ENCODE assay signal across 8 cellular contexts in the genomic region with DNA sequence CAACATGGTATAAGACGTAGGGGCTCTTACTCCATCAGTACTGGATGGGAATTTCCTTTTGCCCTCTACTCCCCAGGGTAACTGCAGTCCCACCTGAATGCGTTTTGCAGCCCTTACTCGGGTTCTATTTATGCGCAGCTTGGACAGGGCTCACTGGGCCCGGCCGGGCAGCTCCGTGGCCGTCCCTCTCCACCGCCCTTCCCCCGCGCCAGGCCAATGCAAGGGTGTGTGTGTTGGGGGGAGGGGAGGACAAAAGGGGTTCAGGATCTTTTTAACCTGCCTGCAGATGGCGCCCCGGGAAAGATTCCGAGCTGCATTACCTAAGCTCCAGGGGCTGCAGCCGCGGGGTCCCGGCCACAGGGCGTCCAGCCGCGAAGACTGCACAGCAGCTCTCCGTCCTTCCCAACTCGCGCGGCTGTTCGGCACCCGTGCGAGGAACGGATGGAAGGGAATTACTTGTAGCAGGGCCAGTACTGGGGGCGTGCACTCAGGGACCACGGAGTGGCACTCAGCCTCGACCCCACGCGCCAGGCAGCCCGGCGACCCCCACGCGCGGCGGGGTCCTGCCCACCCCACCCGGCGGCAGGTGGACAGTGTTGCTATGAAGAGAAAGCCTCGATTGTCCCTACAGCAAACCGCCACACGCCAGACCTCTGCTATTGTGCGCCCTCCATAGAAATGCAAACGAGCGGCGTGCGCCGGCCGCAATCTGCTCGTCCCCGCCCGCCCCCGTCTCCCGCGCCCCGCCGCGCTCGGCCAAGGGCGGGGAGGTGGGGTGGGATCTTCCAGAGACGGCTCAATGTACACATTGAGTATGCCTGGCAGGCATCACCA. TPM values are rescaled to one million over a fixed set of nuclear protein-coding genes. Genes with fewer than 3 reads are reported as not detected.
DNase-seq lines count a peak whose midpoint lies in the region; ATAC-seq and TF ChIP-seq lines count a peak whose summit lies in the region.

No MANE protein-coding gene starts in this region.

- peaks cover 6% of the 10 kb centered on the region for H3K27me3 Mint-ChIP-seq in activated B cell treated with CpG ODN at 0.5 μM for 24 hours

- H3K27me3 ChIP-seq in duodenal mucosa (ENCODE audit: control insufficient read depth in 1 of 2, insufficient read depth in 2 of 2, low read length in 2 of 2), result no peaks in the 10 kb centered on the region
- H3K27me3 ChIP-seq in lower lobe of right lung (ENCODE audit: low read depth), result no peaks in the 10 kb centered on the region

- H3K4me1 Mint-ChIP-seq in activated B cell treated with CpG ODN at 0.5 μM for 24 hours, result peaks cover 32% of the 10 kb centered on the region

- H3K36me3 ChIP-seq in duodenal mucosa (ENCODE audit: control insufficient read depth in 1 of 2, insufficient read depth in 2 of 2, low read length in 2 of 2) (no peaks in the 10 kb centered on the region), lower lobe of right lung (no peaks in the 10 kb centered on the region)

- peak overlapping the region; percentile 80 for H3K27ac Mint-ChIP-seq in activated B cell treated with CpG ODN at 0.5 μM for 24 hours

- H3K4me3 ChIP-seq in GM12865 (ENCODE audit: low read depth, low read length), result no peak overlapping the region
- peak overlapping the region; percentile 83 to 88 for H3K4me3 ChIP-seq in duodenal mucosa (ENCODE audit: low read depth in 1 of 2, low read length in 2 of 2)
- peak overlapping the region; percentile 80 for H3K4me3 ChIP-seq in lower lobe of right lung

- H3K9ac ChIP-seq in duodenal mucosa (ENCODE audit: low read depth in 1 of 2, low read length in 2 of 2), result peak overlapping the region; percentile 9 to 44

- DNase-seq in GM12865 (ENCODE audit: low read depth), result no peak
- DNase-seq in NCI-H2029 (lab: John Stamatoyannopoulos, UW), result peak; percentile 83
- peak; percentile 41 for DNase-seq in activated B cell treated with CpG ODN at 0.5 μM for 24 hours
- peak; percentile 84 for DNase-seq in lower lobe of right lung
- peak in 2 of 3 experiments; percentile 17 to 32 for DNase-seq in stimulated activated CD4-positive, alpha-beta T cell treated with anti-CD3 and anti-CD28 coated beads, TNF-alpha, amount 100 ng/mL, for 24 hours (ENCODE audit: low read depth in 3 of 3)
- DNase-seq in NOMO-1 (lab: John Stamatoyannopoulos, UW; ENCODE audit: unreplicated experiment in 2 of 2), result no peak

- H3K27ac ChIP-seq in duodenal mucosa (ENCODE audit: low read depth, low read length) (no peak overlapping the region), lower lobe of right lung (peak overlapping the region; percentile 69)

- peak overlapping the region; percentile 84 for H3K4me3 Mint-ChIP-seq in activated B cell treated with CpG ODN at 0.5 μM for 24 hours

- TF ChIP-seq CTCF in GM12865 (IDR thresholded peaks at IDR 0.05; ENCODE audit: insufficient read depth, low read depth, low read length, missing control alignments) (peak; percentile 18), activated B cell treated with CpG ODN at 0.5 μM for 24 hours (IDR thresholded peaks at IDR 0.05) (no peak), lower lobe of right lung (IDR thresholded peaks at IDR 0.05) (peak; percentile 37)

- H3K9me3 ChIP-seq in duodenal mucosa (ENCODE audit: control insufficient read depth in 1 of 2, low read length in 2 of 2) (no peaks in the 10 kb centered on the region), lower lobe of right lung (no peaks in the 10 kb centered on the region)

- intact Hi-C loops in activated B cell treated with CpG ODN at 0.5 μM for 24 hours (cut with micrococcal nuclease), result loop anchor here (1.0 to 10.0 kb wide), 11 partner anchors 28 to 1819 kb away; partner anchors contain the start of gene NFIL3
- intact Hi-C loops in lower lobe of right lung (cut with DNase I), result no loop called here

- H3K4me1 ChIP-seq in duodenal mucosa (ENCODE audit: control insufficient read depth in 1 of 2, insufficient read depth in 2 of 2, low read length in 2 of 2), result peaks cover 25 to 39% of the 10 kb centered on the region in 2 donors
- peaks cover 41% of the 10 kb centered on the region for H3K4me1 ChIP-seq in lower lobe of right lung

- no peaks in the 10 kb centered on the region for H3K9me3 Mint-ChIP-seq in activated B cell treated with CpG ODN at 0.5 μM for 24 hours

- CTCF ChIA-PET in activated B cell treated with CpG ODN at 0.5 μM for 24 hours (lab: Charles Lee), result interaction anchor here (1.0 to 9.7 kb wide), 16 partner anchors 7 to 538 kb away, joined by 3 to 166 read pairs (median 7); no protein-coding TSS in a partner anchor

- ATAC-seq in activated B cell treated with CpG ODN at 0.5 μM for 24 hours (ENCODE audit: low read depth), result peak; percentile 35
- peak; percentile 42 to 55 for ATAC-seq in lower lobe of right lung
- ATAC-seq in GM18909 (IDR thresholded peaks at IDR 0.05; ENCODE audit: poor library complexity, unreplicated experiment), result no peak

- POLR2A ChIA-PET in activated B cell treated with CpG ODN at 0.5 μM for 24 hours (lab: Charles Lee), result interaction anchor here (0.7 to 1.7 kb wide), 9 partner anchors 10 to 501 kb away, joined by 3 to 9 read pairs (median 3); no protein-coding TSS in a partner anchor

- no peaks in the 10 kb centered on the region for H3K36me3 Mint-ChIP-seq in activated B cell treated with CpG ODN at 0.5 μM for 24 hours (ENCODE audit: low read depth)

RNA-seq across cellular contexts. Expression of gene GADD45G, which starts 1.0 kb away (rescaled TPM):
- total RNA-seq in activated B cell treated with CpG ODN at 0.5 μM for 24 hours (7.5 and 7.6 TPM in 2 replicates), lower lobe of right lung (14.4 TPM)

Comparison
In these comparisons a context has a peak if more than half of its experiments do, and no peak if none do; other contexts are left out.
1. DNase-seq: peak in NCI-H2029 (single experiment), activated B cell treated with CpG ODN at 0.5 μM for 24 hours (single experiment), lower lobe of right lung (single experiment) and stimulated activated CD4-positive, alpha-beta T cell treated with anti-CD3 and anti-CD28 coated beads, TNF-alpha, amount 100 ng/mL, for 24 hours (2 of 3); none in GM12865 (single experiment) and NOMO-1 (0 of 2).